In genomic region chr3:174439621-174440349, GRCh38 we compare ENCODE assay signal across 8 cellular contexts.
DNase-seq lines count a peak whose midpoint lies in the region; TF ChIP-seq lines count a peak whose summit lies in the region.

No MANE protein-coding gene starts in this region.

- 0% methylated on average over 9 of the region's 9 CpGs for WGBS in smooth muscle cell (ENCODE audit: low lambda C conversion rate)

- peak overlapping the region; percentile 92 for H3K4me3 ChIP-seq in smooth muscle cell

- peak overlapping the region; percentile 95 for H3K27ac ChIP-seq in smooth muscle cell (ENCODE audit: low read depth)

- no peaks in the 10 kb centered on the region for H4K20me1 ChIP-seq in smooth muscle cell (ENCODE audit: low read depth)

- in situ Hi-C loops in G401 (cut with HindIII; ENCODE audit: low sequenced_read_pairs): no loop called here

- peaks cover 30% of the 10 kb centered on the region for H3K4me1 ChIP-seq in smooth muscle cell (ENCODE audit: low read depth)

- H3K27ac Mint-ChIP-seq in brain: peak overlapping the region; percentile 94 to 98 (median 96)

- no peak for TF ChIP-seq CTCF in brain (conservative IDR thresholded peaks at IDR 0.05)
- no peak for TF ChIP-seq CTCF in smooth muscle cell (IDR thresholded peaks at IDR 0.05; ENCODE audit: borderline replicate concordance, insufficient read depth, poor library complexity, severe bottlenecking)

- no peaks in the 10 kb centered on the region for H3K36me3 Mint-ChIP-seq in brain

- peaks cover 7% of the 10 kb centered on the region for H3F3A ChIP-seq in smooth muscle cell (ENCODE audit: low read depth)

- H3K27me3 ChIP-seq in smooth muscle cell (ENCODE audit: low read depth): no peaks in the 10 kb centered on the region

- no peaks in the 10 kb centered on the region for H3K27me3 Mint-ChIP-seq in brain

- H3K9ac ChIP-seq in smooth muscle cell (ENCODE audit: low read depth): peak overlapping the region; percentile 96

- H3K36me3 ChIP-seq in smooth muscle cell (ENCODE audit: low read depth): no peaks in the 10 kb centered on the region

- peak; percentile 63 for DNase-seq in G401 (ENCODE audit: low spot score)
- peak; percentile 17 for DNase-seq in NCI-H2227 (lab: John Stamatoyannopoulos, UW; ENCODE audit: unreplicated experiment)
- peak; percentile 68 for DNase-seq in islet precursor cell
- no peak for DNase-seq in smooth muscle cell (lab: John Stamatoyannopoulos, UW; ENCODE audit: unreplicated experiment)
- DNase-seq in NCI-H2107 treated with DMSO at 0.1 percent for 48 hours (lab: John Stamatoyannopoulos, UW; ENCODE audit: unreplicated experiment): no peak
- DNase-seq in NCI-H187 treated with DMSO at 0.1 percent for 48 hours (lab: John Stamatoyannopoulos, UW): no peak
- DNase-seq in stimulated activated CD4-positive, alpha-beta T cell treated with anti-CD3 and anti-CD28 coated beads, Interleukin-4, amount 100 ng/mL, for 1 hour: no peak

- H3K4me2 ChIP-seq in smooth muscle cell: peak overlapping the region; percentile 88

- no peaks in the 10 kb centered on the region for H3K9me3 Mint-ChIP-seq in brain

- H3K4me1 Mint-ChIP-seq in brain: peaks cover 30% of the 10 kb centered on the region

- H2AFZ ChIP-seq in smooth muscle cell (ENCODE audit: low read depth): peak overlapping the region; percentile 76

- H3K4me3 Mint-ChIP-seq in brain: peak overlapping the region; percentile 82 to 91 (median 86)

- H3K79me2 ChIP-seq in smooth muscle cell (ENCODE audit: low read depth): no peaks in the 10 kb centered on the region

- no peaks in the 10 kb centered on the region for H3K9me3 ChIP-seq in smooth muscle cell (replicated peaks; ENCODE audit: low read depth)

Comparison
In these comparisons a context has a peak if more than half of its experiments do, and no peak if none do; other contexts are left out.
1. DNase-seq: peak in G401 (single experiment), NCI-H2227 (single experiment) and islet precursor cell (single experiment); none in smooth muscle cell (single experiment), NCI-H2107 treated with DMSO at 0.1 percent for 48 hours (single experiment), NCI-H187 treated with DMSO at 0.1 percent for 48 hours (single experiment) and stimulated activated CD4-positive, alpha-beta T cell treated with anti-CD3 and anti-CD28 coated beads, Interleukin-4, amount 100 ng/mL, for 1 hour (single experiment).